In the genomic region with DNA sequence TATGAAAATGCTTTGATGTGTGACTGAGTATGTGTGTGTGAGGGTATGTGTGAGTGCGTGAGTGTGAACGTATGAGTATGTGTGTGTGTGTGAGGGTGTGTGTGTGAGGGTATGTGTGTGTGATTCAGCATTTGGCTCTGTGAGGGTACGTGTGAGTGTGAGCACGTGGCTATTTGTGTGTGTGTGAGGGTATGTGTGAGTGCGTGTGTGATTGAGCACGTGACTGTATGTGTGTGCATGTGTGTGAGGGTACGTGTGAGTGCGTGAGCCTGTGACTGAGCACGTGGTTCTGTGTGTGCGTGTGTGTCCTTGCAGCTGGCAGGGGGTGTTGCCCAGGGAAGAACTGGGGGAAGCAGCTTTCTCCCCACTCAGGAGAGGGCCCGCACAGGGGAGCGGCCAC, we compare ENCODE assay signal across 26 cellular contexts.
"Had no signal": no experiment of that assay in that cellular context is flagged by ENCODE, and none has a peak within 500 bp of the region (broad histone marks: within the 10 kb centered on the region; RNA-seq: fewer than 3 reads in every experiment).

No MANE protein-coding gene starts in this region.

- H3K36me3 Mint-ChIP-seq: activated naive CD4-positive, alpha-beta T cell treated with anti-CD3 and anti-CD28 coated beads, Interleukin-2, amount 50 U/mL, for 24 hours; brain had no signal

- H3K4me1 Mint-ChIP-seq: activated CD4-positive, alpha-beta T cell treated with anti-CD3 and anti-CD28 coated beads, Interleukin-2, amount 10 ng/mL, durations not matched to agents 7 days and 5 days; activated naive CD4-positive, alpha-beta T cell treated with anti-CD3 and anti-CD28 coated beads, Interleukin-2, amount 50 U/mL, for 24 hours; brain; T-cell had no signal

- DNase-seq: activated CD4-positive, alpha-beta T cell treated with anti-CD3 and anti-CD28 coated beads, Interleukin-2, amount 10 ng/mL, durations not matched to agents 7 days and 5 days; activated CD4-positive, CD25-positive, alpha-beta regulatory T cell treated with anti-CD3 and anti-CD28 coated beads, Interleukin-2, amount 50 U/mL, for 72 hours; activated CD8-positive, alpha-beta T cell treated with anti-CD3 and anti-CD28 coated beads, Interleukin-2, amount 10 ng/mL, durations not matched to agents 7 days and 5 days; aorta; caudate nucleus; effector CD8-positive, alpha-beta T cell; esophagus squamous epithelium; gastrocnemius medialis; heart right ventricle; islet precursor cell; left cardiac atrium; midbrain; nephron progenitor cell; retina; spleen; stimulated activated CD4-positive, alpha-beta T cell treated with anti-CD3 and anti-CD28 coated beads, Interleukin-4, amount 100 ng/mL, for 1 hour; stimulated activated naive CD4-positive, alpha-beta T cell treated with Interleukin-2 at 50 U/mL for 16 hours; substantia nigra; T-cell; thyroid gland had no signal

- H3K27me3 Mint-ChIP-seq: activated CD4-positive, alpha-beta T cell treated with anti-CD3 and anti-CD28 coated beads, Interleukin-2, amount 10 ng/mL, durations not matched to agents 7 days and 5 days; activated naive CD4-positive, alpha-beta T cell treated with anti-CD3 and anti-CD28 coated beads, Interleukin-2, amount 50 U/mL, for 24 hours; dendritic cell treated with granulocyte-macrophage colony-stimulating factor and Interleukin-4, amounts not matched to agents 40 ng/mL and 50 ng/mL, for 4 days; T-cell had no signal

- H3K27ac ChIP-seq: esophagus squamous epithelium, gastrocnemius medialis, heart right ventricle, spleen, thyroid gland, VCaP had no signal

- H3K27me3 ChIP-seq: esophagus squamous epithelium, gastrocnemius medialis, heart right ventricle, spleen, thyroid gland had no signal

- H3K36me3 ChIP-seq: esophagus squamous epithelium, gastrocnemius medialis, spleen, thyroid gland had no signal

- H3K4me3 Mint-ChIP-seq: activated CD4-positive, alpha-beta T cell treated with anti-CD3 and anti-CD28 coated beads, Interleukin-2, amount 10 ng/mL, durations not matched to agents 7 days and 5 days; activated CD8-positive, alpha-beta T cell treated with anti-CD3 and anti-CD28 coated beads, Interleukin-2, amount 10 ng/mL, durations not matched to agents 7 days and 5 days; activated naive CD4-positive, alpha-beta T cell treated with anti-CD3 and anti-CD28 coated beads, Interleukin-2, amount 50 U/mL, for 24 hours; activated T-helper 1 cell treated with anti-CD3 and anti-CD28 coated beads, Interleukin-12 subunit alpha, Interleukin-12 subunit beta, Interleukin-2, Interleukin-4 antibody, amounts not matched to agents 30 ng/mL and 10 ng/mL and 1 ng/mL, durations not matched to agents 14 hours and 24 hours and 36 hours; brain; dendritic cell treated with granulocyte-macrophage colony-stimulating factor and Interleukin-4, amounts not matched to agents 40 ng/mL and 50 ng/mL, for 4 days; nephron progenitor cell; T-cell; T-helper 2 cell treated with Interferon-gamma antibody and Interleukin-4, amounts not matched to agents 5 μg/mL and 100 μg/mL, for 36 hours had no signal

- H3K27ac Mint-ChIP-seq: activated CD4-positive, alpha-beta T cell treated with anti-CD3 and anti-CD28 coated beads, Interleukin-2, amount 10 ng/mL, durations not matched to agents 7 days and 5 days; activated CD8-positive, alpha-beta T cell treated with anti-CD3 and anti-CD28 coated beads, Interleukin-2, amount 10 ng/mL, durations not matched to agents 7 days and 5 days; activated naive CD4-positive, alpha-beta T cell treated with anti-CD3 and anti-CD28 coated beads, Interleukin-2, amount 50 U/mL, for 24 hours; activated T-helper 1 cell treated with anti-CD3 and anti-CD28 coated beads, Interleukin-12 subunit alpha, Interleukin-12 subunit beta, Interleukin-2, Interleukin-4 antibody, amounts not matched to agents 30 ng/mL and 10 ng/mL and 1 ng/mL, durations not matched to agents 14 hours and 24 hours and 36 hours; dendritic cell treated with granulocyte-macrophage colony-stimulating factor and Interleukin-4, amounts not matched to agents 40 ng/mL and 50 ng/mL, for 4 days; nephron progenitor cell; T-cell; T-helper 2 cell treated with Interferon-gamma antibody and Interleukin-4, amounts not matched to agents 5 μg/mL and 100 μg/mL, for 36 hours had no signal

- H3K4me3 ChIP-seq: esophagus squamous epithelium, gastrocnemius medialis, heart right ventricle, spleen, thyroid gland had no signal

- H3K9me3 ChIP-seq: esophagus squamous epithelium, gastrocnemius medialis, heart right ventricle, spleen, thyroid gland had no signal

- H3K4me1 ChIP-seq: esophagus squamous epithelium, gastrocnemius medialis, spleen, thyroid gland had no signal

- H3K9me3 Mint-ChIP-seq: activated CD4-positive, alpha-beta T cell treated with anti-CD3 and anti-CD28 coated beads, Interleukin-2, amount 10 ng/mL, durations not matched to agents 7 days and 5 days; activated naive CD4-positive, alpha-beta T cell treated with anti-CD3 and anti-CD28 coated beads, Interleukin-2, amount 50 U/mL, for 24 hours; activated T-helper 1 cell treated with anti-CD3 and anti-CD28 coated beads, Interleukin-12 subunit alpha, Interleukin-12 subunit beta, Interleukin-2, Interleukin-4 antibody, amounts not matched to agents 30 ng/mL and 10 ng/mL and 1 ng/mL, durations not matched to agents 14 hours and 24 hours and 36 hours; dendritic cell treated with granulocyte-macrophage colony-stimulating factor and Interleukin-4, amounts not matched to agents 40 ng/mL and 50 ng/mL, for 4 days; nephron progenitor cell; T-cell; T-helper 2 cell treated with Interferon-gamma antibody and Interleukin-4, amounts not matched to agents 5 μg/mL and 100 μg/mL, for 36 hours had no signal
